10 cellular contexts compared by ENCODE assay signal in genomic region chr1:109485001-109485400, GRCh38. TPM values are rescaled to one million over a fixed set of nuclear protein-coding genes. Genes with fewer than 3 reads are reported as not detected.
DNase-seq lines count a peak whose midpoint lies in the region; ATAC-seq and TF ChIP-seq lines count a peak whose summit lies in the region.
"Had no signal": no experiment of that assay in that cellular context is flagged by ENCODE, and none has a peak within 500 bp of the region (broad histone marks: within the 10 kb centered on the region; RNA-seq: fewer than 3 reads in every experiment).

No MANE protein-coding gene starts in this region.

- H3K4me1 ChIP-seq in cardiac muscle cell (ENCODE audit: low read depth) (no peaks in the 10 kb centered on the region), suprapubic skin (peaks cover 23% of the 10 kb centered on the region)

- H4K20me1 ChIP-seq in SU-DHL-6 (ENCODE audit: low read depth, low read length) = no peaks in the 10 kb centered on the region

- H3F3A ChIP-seq in SU-DHL-6 (ENCODE audit: insufficient read depth) = no peaks in the 10 kb centered on the region

- no peak overlapping the region for H2AFZ ChIP-seq in SU-DHL-6 (ENCODE audit: low read depth, low read length, severe bottlenecking)

- TF ChIP-seq POLR2A in suprapubic skin (IDR thresholded peaks at IDR 0.05) = no peak

- H3K79me2 ChIP-seq in SU-DHL-6 (ENCODE audit: insufficient read depth, low read length) = peaks cover 8% of the 10 kb centered on the region; the same call in 1 of the 2 replicates

- ATAC-seq in Right ventricle myocardium inferior = no peak
- ATAC-seq: pancreas had no signal

- H3K4me3 ChIP-seq in cardiac muscle cell (peak overlapping the region; percentile 64), SU-DHL-6 (ENCODE audit: insufficient read depth, low read length, poor library complexity, severe bottlenecking) (peak overlapping the region; percentile 81), fibroblast of villous mesenchyme (ENCODE audit: low read depth, low read length) (peak overlapping the region; percentile 85), suprapubic skin (peak overlapping the region; percentile 77)

- peak overlapping the region; percentile 78 for H3K9ac ChIP-seq in SU-DHL-6 (ENCODE audit: low read length)

- 22% methylated on average over 3 of the region's 3 CpGs for WGBS in suprapubic skin

- intact Hi-C loops in Right ventricle myocardium inferior (cut with DNase I) = no loop called here

- H3K27ac ChIP-seq in cardiac muscle cell (no peak overlapping the region), SU-DHL-6 (ENCODE audit: low read depth, low read length) (peak overlapping the region; percentile 76; the same call in 1 of the 2 replicates), suprapubic skin (no peak overlapping the region)
- H3K27ac ChIP-seq: pancreas had no signal

- no peak for DNase-seq in cardiac muscle cell (ENCODE audit: low read depth in 1 of 2, low spot score in 1 of 2)
- no peak for DNase-seq in Right ventricle myocardium inferior (ENCODE audit: missing footprints)
- DNase-seq in fibroblast of villous mesenchyme (ENCODE audit: low read depth) = no peak
- DNase-seq in suprapubic skin (ENCODE audit: low spot score in 2 of 2) = no peak
- no peak for DNase-seq in T-helper 9 cell
- no peak for DNase-seq in central memory CD4-positive, alpha-beta T cell
- no peak for DNase-seq in medulla oblongata (ENCODE audit: extremely low spot score)
- DNase-seq: activated gamma-delta T cell treated with Interleukin-2 at 50 U/mL for 16 hours, pancreas had no signal

- H3K36me3 ChIP-seq in cardiac muscle cell = no peaks in the 10 kb centered on the region
- H3K36me3 ChIP-seq in SU-DHL-6 (ENCODE audit: low read length) = no peaks in the 10 kb centered on the region
- H3K36me3 ChIP-seq in suprapubic skin = peaks cover 24% of the 10 kb centered on the region
- H3K36me3 ChIP-seq: pancreas had no signal

- no peak for TF ChIP-seq EP300 in suprapubic skin (IDR thresholded peaks at IDR 0.05)

- TF ChIP-seq CTCF in cardiac muscle cell (IDR thresholded peaks at IDR 0.05; ENCODE audit: low read depth, low read length) (no peak), SU-DHL-6 (IDR thresholded peaks at IDR 0.05; ENCODE audit: insufficient read depth, low read length, poor library complexity, severe bottlenecking) (no peak), fibroblast of villous mesenchyme (IDR thresholded peaks at IDR 0.05; ENCODE audit: insufficient read depth, low read depth, low read length) (no peak), suprapubic skin (IDR thresholded peaks at IDR 0.05) (no peak)

- H3K9me2 ChIP-seq in SU-DHL-6 (replicated peaks; ENCODE audit: insufficient read depth, low read length) = no peaks in the 10 kb centered on the region

- H3K9me3 ChIP-seq in cardiac muscle cell (ENCODE audit: low read depth) (no peaks in the 10 kb centered on the region), SU-DHL-6 (ENCODE audit: insufficient read depth, low read length) (no peaks in the 10 kb centered on the region), suprapubic skin (no peaks in the 10 kb centered on the region)
- H3K9me3 ChIP-seq: pancreas had no signal

- H3K27me3 ChIP-seq in cardiac muscle cell (no peaks in the 10 kb centered on the region), SU-DHL-6 (ENCODE audit: low read length) (no peaks in the 10 kb centered on the region), suprapubic skin (no peaks in the 10 kb centered on the region)
- H3K27me3 ChIP-seq: pancreas had no signal

- peak overlapping the region; percentile 94 for H3K4me2 ChIP-seq in SU-DHL-6 (ENCODE audit: low read depth, low read length, poor library complexity, severe bottlenecking)

RNA-seq across cellular contexts. Expression of gene ATXN7L2, which starts 1.3 kb away (rescaled TPM):
- total RNA-seq in cardiac muscle cell = 14.7 and 17.8 TPM in 2 replicates
- polyA plus RNA-seq in cardiac muscle cell = 7.0 and 11.9 TPM in 2 replicates
- 2.5 TPM for total RNA-seq in Right ventricle myocardium inferior
- total RNA-seq in fibroblast of villous mesenchyme = 3.9 and 4.7 TPM in 2 replicates
- 1 to 10 TPM; 5.1 to 8.4 (median 7.2) TPM for total RNA-seq in suprapubic skin

RNA-seq across cellular contexts. Expression of gene CYB561D1, which starts 8.9 kb away (rescaled TPM):
- 5.3 and 7.2 TPM in 2 replicates for total RNA-seq in cardiac muscle cell
- polyA plus RNA-seq in cardiac muscle cell = 5.5 and 6.6 TPM in 2 replicates
- total RNA-seq in Right ventricle myocardium inferior = 5.8 TPM
- 4.7 and 6.1 TPM in 2 replicates for total RNA-seq in fibroblast of villous mesenchyme
- total RNA-seq in suprapubic skin = 10 to 100 TPM; 12.3 to 27.4 (median 24.7) TPM

RNA-seq across cellular contexts. Expression of gene SYPL2, which starts 18.7 kb away (rescaled TPM):
- total RNA-seq in cardiac muscle cell (10.7 and 17.8 TPM in 2 replicates), Right ventricle myocardium inferior (33.0 TPM), fibroblast of villous mesenchyme (4.5 and 10.8 TPM in 2 replicates), suprapubic skin (1 to 10 TPM in 1 of 4 donors, under 1 TPM in 2, not detected in 1; 0.23 to 2.1 (median 0.34) TPM)
- 17.0 and 27.3 TPM in 2 replicates for polyA plus RNA-seq in cardiac muscle cell

RNA-seq across cellular contexts. Expression of gene AMIGO1, which starts 24.5 kb away (rescaled TPM):
- total RNA-seq in cardiac muscle cell = 10.5 and 11.2 TPM in 2 replicates
- 7.7 and 10.1 TPM in 2 replicates for polyA plus RNA-seq in cardiac muscle cell
- 18.3 TPM for total RNA-seq in Right ventricle myocardium inferior
- 0.97 and 3.5 TPM in 2 replicates for total RNA-seq in fibroblast of villous mesenchyme
- 1 to 10 TPM; 2.1 to 8.5 (median 4.7) TPM for total RNA-seq in suprapubic skin

RNA-seq across cellular contexts. Expression of gene GPR61, which starts 54.7 kb away (rescaled TPM):
- total RNA-seq in cardiac muscle cell (1.9 and 3.3 TPM in 2 replicates), Right ventricle myocardium inferior (not detected), fibroblast of villous mesenchyme (under 0.01 TPM in 1 of 2 replicates, not detected in the other), suprapubic skin (1 to 10 TPM in 1 of 4 donors, under 1 TPM in 1, not detected in 2; 0.19 to 1.4 TPM)
- 1.9 and 2.7 TPM in 2 replicates for polyA plus RNA-seq in cardiac muscle cell
